In genomic region chr11:14969922-14970323, GRCh38 we compare ENCODE assay signal across 8 cellular contexts. TPM values are rescaled to one million over a fixed set of nuclear protein-coding genes. Genes with fewer than 3 reads are reported as not detected.
DNase-seq lines count a peak whose midpoint lies in the region; ATAC-seq and TF ChIP-seq lines count a peak whose summit lies in the region.

No MANE protein-coding gene starts in this region.

- DNase-seq in CD14-positive monocyte (ENCODE audit: low spot score) (no peak), esophagus squamous epithelium (lab: John Stamatoyannopoulos, UW) (no peak), GOT3 (lab: John Stamatoyannopoulos, UW) (no peak), HPDE6-E6E7 (ENCODE audit: extremely low spot score) (no peak)
- peak; percentile 54 for DNase-seq in activated CD4-positive, alpha-beta T cell treated with anti-CD3 and anti-CD28 coated beads, Interleukin-2, amount 10 ng/mL, durations not matched to agents 7 days and 5 days
- peak; percentile 73 for DNase-seq in stimulated activated CD4-positive, alpha-beta T cell treated with anti-CD3 and anti-CD28 coated beads, Interleukin-1b, Interleukin-23, amount 100 ng/mL, for 48 hours

- no peak overlapping the region for H3K27ac Mint-ChIP-seq in CD14-positive monocyte
- H3K27ac Mint-ChIP-seq in activated CD4-positive, alpha-beta T cell treated with anti-CD3 and anti-CD28 coated beads, Interleukin-2, amount 10 ng/mL, durations not matched to agents 7 days and 5 days = no peak overlapping the region

- POLR2A ChIA-PET in activated CD4-positive, alpha-beta T cell treated with anti-CD3 and anti-CD28 coated beads, Interleukin-2, amount 10 ng/mL, durations not matched to agents 7 days and 5 days (lab: Charles Lee) = no interaction called here

- H3K9me3 Mint-ChIP-seq in CD14-positive monocyte = peaks cover 0 to 15% (median 0%) of the 10 kb centered on the region in 7 donors
- H3K9me3 Mint-ChIP-seq in activated CD4-positive, alpha-beta T cell treated with anti-CD3 and anti-CD28 coated beads, Interleukin-2, amount 10 ng/mL, durations not matched to agents 7 days and 5 days = no peaks in the 10 kb centered on the region

- TF ChIP-seq CTCF in CD14-positive monocyte (IDR thresholded peaks at IDR 0.05) = peak; percentile 30
- TF ChIP-seq CTCF in esophagus squamous epithelium (IDR thresholded peaks at IDR 0.05) = peak in 4 of 6 experiments; percentile 16 to 51 (median 18)

- TF ChIP-seq EP300 in Ishikawa (IDR thresholded peaks at IDR 0.05; ENCODE audit: borderline replicate concordance) = no peak

- ATAC-seq in GM19463 (IDR thresholded peaks at IDR 0.05; ENCODE audit: unreplicated experiment) = peak; percentile 47

- H3K27ac ChIP-seq in esophagus squamous epithelium = no peak overlapping the region

- no peak overlapping the region for H3K4me3 ChIP-seq in esophagus squamous epithelium

- TF ChIP-seq POLR2A in esophagus squamous epithelium (IDR thresholded peaks at IDR 0.05) = no peak

- H3K4me1 ChIP-seq in esophagus squamous epithelium = peaks cover 14 to 32% (median 24%) of the 10 kb centered on the region in 3 donors

- H3K36me3 Mint-ChIP-seq in CD14-positive monocyte = no peaks in the 10 kb centered on the region
- no peaks in the 10 kb centered on the region for H3K36me3 Mint-ChIP-seq in activated CD4-positive, alpha-beta T cell treated with anti-CD3 and anti-CD28 coated beads, Interleukin-2, amount 10 ng/mL, durations not matched to agents 7 days and 5 days (ENCODE audit: low read depth)

- peaks cover 22% of the 10 kb centered on the region for H3K4me1 Mint-ChIP-seq in CD14-positive monocyte
- H3K4me1 Mint-ChIP-seq in activated CD4-positive, alpha-beta T cell treated with anti-CD3 and anti-CD28 coated beads, Interleukin-2, amount 10 ng/mL, durations not matched to agents 7 days and 5 days = peaks cover 27% of the 10 kb centered on the region

- no peaks in the 10 kb centered on the region for H3K9me3 ChIP-seq in esophagus squamous epithelium

- CTCF ChIA-PET in activated CD4-positive, alpha-beta T cell treated with anti-CD3 and anti-CD28 coated beads, Interleukin-2, amount 10 ng/mL, durations not matched to agents 7 days and 5 days (lab: Charles Lee) = interaction anchor here (0.6 to 1.7 kb wide), 3 partner anchors 10 to 22 kb away, joined by 3 to 6 read pairs (median 5); no protein-coding TSS in a partner anchor

- no peaks in the 10 kb centered on the region for H3K36me3 ChIP-seq in esophagus squamous epithelium

- no peak overlapping the region for H3K4me3 Mint-ChIP-seq in CD14-positive monocyte
- H3K4me3 Mint-ChIP-seq in activated CD4-positive, alpha-beta T cell treated with anti-CD3 and anti-CD28 coated beads, Interleukin-2, amount 10 ng/mL, durations not matched to agents 7 days and 5 days = no peak overlapping the region

- intact Hi-C loops in CD14-positive monocyte (cut with micrococcal nuclease) (no loop called here), esophagus squamous epithelium (cut with DNase I) (no loop called here)

- peaks cover 56 to 74% (median 58%) of the 10 kb centered on the region in 3 donors for H3K27me3 Mint-ChIP-seq in CD14-positive monocyte (ENCODE audit: low read depth in 3 of 3)
- peaks cover 63% of the 10 kb centered on the region for H3K27me3 Mint-ChIP-seq in activated CD4-positive, alpha-beta T cell treated with anti-CD3 and anti-CD28 coated beads, Interleukin-2, amount 10 ng/mL, durations not matched to agents 7 days and 5 days

- H3K27me3 ChIP-seq in esophagus squamous epithelium = peaks cover 9 to 72% (median 11%) of the 10 kb centered on the region in 4 donors

- TF ChIP-seq RAD21 in Ishikawa (IDR thresholded peaks at IDR 0.05; ENCODE audit: low read depth) = peak; percentile 72

- WGBS in esophagus squamous epithelium, 2 donors = 43% methylated on average over 1 of the region's 6 CpGs; no CpG with 5 or more reads in 1 of the 2 donors

TF ChIP-seq in Ishikawa, 13 proteins besides CTCF, POLR2A, EP300 and RAD21:
- no peak for TF ChIP-seq CREB1 (IDR thresholded peaks at IDR 0.05; ENCODE audit: low read depth)
- TF ChIP-seq, protein P1, sequence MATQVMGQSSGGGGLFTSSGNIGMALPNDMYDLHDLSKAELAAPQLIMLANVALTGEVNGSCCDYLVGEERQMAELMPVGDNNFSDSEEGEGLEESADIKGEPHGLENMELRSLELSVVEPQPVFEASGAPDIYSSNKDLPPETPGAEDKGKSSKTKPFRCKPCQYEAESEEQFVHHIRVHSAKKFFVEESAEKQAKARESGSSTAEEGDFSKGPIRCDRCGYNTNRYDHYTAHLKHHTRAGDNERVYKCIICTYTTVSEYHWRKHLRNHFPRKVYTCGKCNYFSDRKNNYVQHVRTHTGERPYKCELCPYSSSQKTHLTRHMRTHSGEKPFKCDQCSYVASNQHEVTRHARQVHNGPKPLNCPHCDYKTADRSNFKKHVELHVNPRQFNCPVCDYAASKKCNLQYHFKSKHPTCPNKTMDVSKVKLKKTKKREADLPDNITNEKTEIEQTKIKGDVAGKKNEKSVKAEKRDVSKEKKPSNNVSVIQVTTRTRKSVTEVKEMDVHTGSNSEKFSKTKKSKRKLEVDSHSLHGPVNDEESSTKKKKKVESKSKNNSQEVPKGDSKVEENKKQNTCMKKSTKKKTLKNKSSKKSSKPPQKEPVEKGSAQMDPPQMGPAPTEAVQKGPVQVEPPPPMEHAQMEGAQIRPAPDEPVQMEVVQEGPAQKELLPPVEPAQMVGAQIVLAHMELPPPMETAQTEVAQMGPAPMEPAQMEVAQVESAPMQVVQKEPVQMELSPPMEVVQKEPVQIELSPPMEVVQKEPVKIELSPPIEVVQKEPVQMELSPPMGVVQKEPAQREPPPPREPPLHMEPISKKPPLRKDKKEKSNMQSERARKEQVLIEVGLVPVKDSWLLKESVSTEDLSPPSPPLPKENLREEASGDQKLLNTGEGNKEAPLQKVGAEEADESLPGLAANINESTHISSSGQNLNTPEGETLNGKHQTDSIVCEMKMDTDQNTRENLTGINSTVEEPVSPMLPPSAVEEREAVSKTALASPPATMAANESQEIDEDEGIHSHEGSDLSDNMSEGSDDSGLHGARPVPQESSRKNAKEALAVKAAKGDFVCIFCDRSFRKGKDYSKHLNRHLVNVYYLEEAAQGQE (IDR thresholded peaks at IDR 0.05; ENCODE audit: low read depth) = no peak
- TF ChIP-seq, protein P2, sequence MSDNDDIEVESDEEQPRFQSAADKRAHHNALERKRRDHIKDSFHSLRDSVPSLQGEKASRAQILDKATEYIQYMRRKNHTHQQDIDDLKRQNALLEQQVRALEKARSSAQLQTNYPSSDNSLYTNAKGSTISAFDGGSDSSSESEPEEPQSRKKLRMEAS (IDR thresholded peaks at IDR 0.05) = no peak
- TF ChIP-seq TAF1 (IDR thresholded peaks at IDR 0.05; ENCODE audit: low read depth) = no peak
- no peak for TF ChIP-seq EGR1 (IDR thresholded peaks at IDR 0.05)
- no peak for TF ChIP-seq NFIC (IDR thresholded peaks at IDR 0.05)

RNA-seq across cellular contexts. Expression of gene CALCA, which starts 2.2 kb away (rescaled TPM):
- not detected for polyA plus RNA-seq in CD14-positive monocyte
- not detected for total RNA-seq in activated CD4-positive, alpha-beta T cell treated with anti-CD3 and anti-CD28 coated beads, Interleukin-2, amount 10 ng/mL, durations not matched to agents 7 days and 5 days
- not detected for total RNA-seq in esophagus squamous epithelium

Comparison
In these comparisons a context has a peak if more than half of its experiments do, and no peak if none do; other contexts are left out.
1. DNase-seq: peak in activated CD4-positive, alpha-beta T cell treated with anti-CD3 and anti-CD28 coated beads, Interleukin-2, amount 10 ng/mL, durations not matched to agents 7 days and 5 days (single experiment) and stimulated activated CD4-positive, alpha-beta T cell treated with anti-CD3 and anti-CD28 coated beads, Interleukin-1b, Interleukin-23, amount 100 ng/mL, for 48 hours (single experiment); none in CD14-positive monocyte (single experiment), esophagus squamous epithelium (single experiment), GOT3 (single experiment) and HPDE6-E6E7 (single experiment).